In genomic region chr13:112728375-112729126, GRCh38 we compare ENCODE assay signal across 1 cellular context.
TF ChIP-seq lines count a peak whose summit lies in the region.

No MANE protein-coding gene starts in this region.

TF ChIP-seq in WTC11, 78 proteins besides CTCF, POLR2A, EP300 and RAD21 (continued from another document):
- TF ChIP-seq ZNF532 (CRISPR knock-in tag; IDR thresholded peaks at IDR 0.05; ENCODE audit: borderline replicate concordance) = no peak
- no peak for TF ChIP-seq ZNF512 (CRISPR knock-in tag; IDR thresholded peaks at IDR 0.05; ENCODE audit: borderline replicate concordance)
- TF ChIP-seq IRF1 (CRISPR knock-in tag; IDR thresholded peaks at IDR 0.05) = no peak
- no peak for TF ChIP-seq CDX4 (CRISPR knock-in tag; IDR thresholded peaks at IDR 0.05; ENCODE audit: borderline replicate concordance)
- no peak for TF ChIP-seq NFYB (CRISPR knock-in tag; conservative IDR thresholded peaks at IDR 0.05; ENCODE audit: low read depth)
- TF ChIP-seq SOX15 (CRISPR knock-in tag; IDR thresholded peaks at IDR 0.05) = no peak
- TF ChIP-seq ZNF121 (CRISPR knock-in tag; IDR thresholded peaks at IDR 0.05) = no peak
- TF ChIP-seq ZNF671 (CRISPR knock-in tag; IDR thresholded peaks at IDR 0.05) = no peak
